30 cellular contexts compared by ENCODE assay signal in genomic region chr4:21181716-21182115, GRCh38.
"Had no signal": no experiment of that assay in that cellular context is flagged by ENCODE, and none has a peak within 500 bp of the region (broad histone marks: within the 10 kb centered on the region; RNA-seq: fewer than 3 reads in every experiment).

No MANE protein-coding gene starts in this region.

- DNase-seq: activated CD4-positive, alpha-beta memory T cell treated with anti-CD3 and anti-CD28 coated beads for 36 hours; activated CD4-positive, alpha-beta T cell treated with anti-CD3 and anti-CD28 coated beads, Interleukin-2, amount 10 ng/mL, durations not matched to agents 24 days and 14 days; activated CD8-positive, alpha-beta memory T cell treated with anti-CD3 and anti-CD28 coated beads, Interleukin-2, amount 50 U/mL, for 4 hours; activated gamma-delta T cell; activated naive CD4-positive, alpha-beta T cell treated with anti-CD3 and anti-CD28 coated beads, Interleukin-2, amount 10 ng/mL, durations not matched to agents 7 days and 5 days; activated naive CD8-positive, alpha-beta T cell treated with anti-CD3 and anti-CD28 coated beads, Interleukin-2, amount 10 ng/mL, durations not matched to agents 7 days and 5 days; activated T-cell treated with anti-CD3 and anti-CD28 coated beads, Interleukin-2, amount 50 U/mL, for 1 hour; colonic mucosa; effector CD8-positive, alpha-beta T cell; esophagus squamous epithelium; heart left ventricle; hypothalamus; immature natural killer cell; naive thymus-derived CD8-positive, alpha-beta T cell; occipital lobe; right cardiac atrium; spleen; stimulated activated naive CD4-positive, alpha-beta T cell; T-helper 1 cell; tibial artery; upper lobe of right lung had no signal

- H3K9me3 ChIP-seq: ascending aorta, colonic mucosa, esophagus squamous epithelium, spleen, suprapubic skin, tibial artery, upper lobe of right lung had no signal

- H3K4me3 Mint-ChIP-seq: activated CD4-positive, alpha-beta memory T cell treated with anti-CD3 and anti-CD28 coated beads for 36 hours; activated CD4-positive, alpha-beta T cell treated with anti-CD3 and anti-CD28 coated beads, Interleukin-2, amount 10 ng/mL, durations not matched to agents 24 days and 14 days; activated naive CD4-positive, alpha-beta T cell treated with anti-CD3 and anti-CD28 coated beads, Interleukin-2, amount 10 ng/mL, durations not matched to agents 7 days and 5 days; activated naive CD8-positive, alpha-beta T cell treated with anti-CD3 and anti-CD28 coated beads, Interleukin-2, amount 10 ng/mL, durations not matched to agents 7 days and 5 days; activated T-helper 1 cell treated with anti-CD3 and anti-CD28 coated beads, Interleukin-12 subunit alpha, Interleukin-12 subunit beta, Interleukin-2, Interleukin-4 antibody, amounts not matched to agents 30 ng/mL and 10 ng/mL and 1 ng/mL, durations not matched to agents 14 hours and 24 hours and 36 hours; immature natural killer cell; memory B cell; naive thymus-derived CD8-positive, alpha-beta T cell; neural crest cell; T-helper 2 cell treated with Interferon-gamma antibody and Interleukin-4, amounts not matched to agents 5 μg/mL and 100 μg/mL, for 36 hours had no signal

- H3K36me3 ChIP-seq: ascending aorta, colonic mucosa, esophagus squamous epithelium, heart left ventricle, spleen, suprapubic skin, tibial artery, upper lobe of right lung had no signal

- H3K4me3 ChIP-seq: ascending aorta, colonic mucosa, esophagus squamous epithelium, heart left ventricle, spleen, suprapubic skin, tibial artery, upper lobe of right lung had no signal

- H3K27me3 ChIP-seq: ascending aorta, colonic mucosa, heart left ventricle, spleen, suprapubic skin, tibial artery, upper lobe of right lung had no signal

- H3K27ac ChIP-seq: ascending aorta, colonic mucosa, epithelial cell of prostate, esophagus squamous epithelium, heart left ventricle, spleen, suprapubic skin, tibial artery, upper lobe of right lung, VCaP had no signal

- ATAC-seq: activated CD4-positive, CD25-positive, alpha-beta regulatory T cell treated with anti-CD3 and anti-CD28 coated beads, Interleukin-2, amount 50 U/mL, for 24 hours; heart left ventricle; naive thymus-derived CD8-positive, alpha-beta T cell; right cardiac atrium; upper lobe of right lung had no signal

- H3K36me3 Mint-ChIP-seq: activated CD4-positive, alpha-beta memory T cell treated with anti-CD3 and anti-CD28 coated beads for 36 hours; activated naive CD4-positive, alpha-beta T cell treated with anti-CD3 and anti-CD28 coated beads, Interleukin-2, amount 10 ng/mL, durations not matched to agents 7 days and 5 days; activated naive CD8-positive, alpha-beta T cell treated with anti-CD3 and anti-CD28 coated beads, Interleukin-2, amount 10 ng/mL, durations not matched to agents 7 days and 5 days; immature natural killer cell; memory B cell; naive thymus-derived CD8-positive, alpha-beta T cell had no signal

- H3K9me3 Mint-ChIP-seq: neural crest cell had no signal

- H3K4me1 Mint-ChIP-seq: activated CD4-positive, alpha-beta T cell treated with anti-CD3 and anti-CD28 coated beads, Interleukin-2, amount 10 ng/mL, durations not matched to agents 24 days and 14 days; activated naive CD4-positive, alpha-beta T cell treated with anti-CD3 and anti-CD28 coated beads, Interleukin-2, amount 10 ng/mL, durations not matched to agents 7 days and 5 days; activated naive CD8-positive, alpha-beta T cell treated with anti-CD3 and anti-CD28 coated beads, Interleukin-2, amount 10 ng/mL, durations not matched to agents 7 days and 5 days; immature natural killer cell; memory B cell; naive thymus-derived CD8-positive, alpha-beta T cell; neural crest cell had no signal

- H3K27me3 Mint-ChIP-seq: activated CD4-positive, alpha-beta memory T cell treated with anti-CD3 and anti-CD28 coated beads for 36 hours; activated CD4-positive, alpha-beta T cell treated with anti-CD3 and anti-CD28 coated beads, Interleukin-2, amount 10 ng/mL, durations not matched to agents 24 days and 14 days; activated naive CD4-positive, alpha-beta T cell treated with anti-CD3 and anti-CD28 coated beads, Interleukin-2, amount 10 ng/mL, durations not matched to agents 7 days and 5 days; activated naive CD8-positive, alpha-beta T cell treated with anti-CD3 and anti-CD28 coated beads, Interleukin-2, amount 10 ng/mL, durations not matched to agents 7 days and 5 days; memory B cell had no signal

- H3K27ac Mint-ChIP-seq: activated CD4-positive, alpha-beta memory T cell treated with anti-CD3 and anti-CD28 coated beads for 36 hours; activated CD4-positive, alpha-beta T cell treated with anti-CD3 and anti-CD28 coated beads, Interleukin-2, amount 10 ng/mL, durations not matched to agents 24 days and 14 days; activated naive CD4-positive, alpha-beta T cell treated with anti-CD3 and anti-CD28 coated beads, Interleukin-2, amount 10 ng/mL, durations not matched to agents 7 days and 5 days; activated naive CD8-positive, alpha-beta T cell treated with anti-CD3 and anti-CD28 coated beads, Interleukin-2, amount 10 ng/mL, durations not matched to agents 7 days and 5 days; activated T-helper 1 cell treated with anti-CD3 and anti-CD28 coated beads, Interleukin-12 subunit alpha, Interleukin-12 subunit beta, Interleukin-2, Interleukin-4 antibody, amounts not matched to agents 30 ng/mL and 10 ng/mL and 1 ng/mL, durations not matched to agents 14 hours and 24 hours and 36 hours; immature natural killer cell; memory B cell; naive thymus-derived CD8-positive, alpha-beta T cell; T-helper 2 cell treated with Interferon-gamma antibody and Interleukin-4, amounts not matched to agents 5 μg/mL and 100 μg/mL, for 36 hours had no signal

- H3K4me1 ChIP-seq: ascending aorta, colonic mucosa, esophagus squamous epithelium, heart left ventricle, spleen, suprapubic skin, tibial artery, upper lobe of right lung had no signal
